Comparison of ENCODE assay signal across 11 cellular contexts in genomic region chr10:22475527-22475856, GRCh38.
DNase-seq lines count a peak whose midpoint lies in the region; ATAC-seq and TF ChIP-seq lines count a peak whose summit lies in the region.
"Had no signal": no experiment of that assay in that cellular context is flagged by ENCODE, and none has a peak within 500 bp of the region (broad histone marks: within the 10 kb centered on the region; RNA-seq: fewer than 3 reads in every experiment).

No MANE protein-coding gene starts in this region.

- H3K27ac ChIP-seq in cardiac muscle cell: no peak overlapping the region
- H3K27ac ChIP-seq in muscle layer of colon (ENCODE audit: low read depth, low read length): no peak overlapping the region
- H3K27ac ChIP-seq in tibial nerve: no peak overlapping the region
- H3K27ac ChIP-seq: pancreas, transverse colon had no signal

- H3K9me3 Mint-ChIP-seq in brain: peaks cover 0 to 10% (median 5%) of the 10 kb centered on the region in 5 experiments

- peaks cover 100% of the 10 kb centered on the region for H3K27me3 ChIP-seq in cardiac muscle cell
- H3K27me3 ChIP-seq in muscle layer of colon (ENCODE audit: control insufficient read depth in 1 of 2, insufficient read depth in 2 of 2, low read length in 2 of 2): peaks cover 29 to 34% of the 10 kb centered on the region in 2 donors
- peaks cover 0 to 68% of the 10 kb centered on the region in 2 donors for H3K27me3 ChIP-seq in tibial nerve

- ATAC-seq in Right ventricle myocardium superior (ENCODE audit: poor library complexity) (no peak), HG03457 (IDR thresholded peaks at IDR 0.05; ENCODE audit: unreplicated experiment) (no peak), HG03095 (IDR thresholded peaks at IDR 0.05; ENCODE audit: unreplicated experiment) (no peak)
- ATAC-seq: HepG2 had no signal

- no peak overlapping the region for H3K9ac ChIP-seq in muscle layer of colon (ENCODE audit: low read length)

- no peak for TF ChIP-seq POLR2A in tibial nerve (IDR thresholded peaks at IDR 0.05)

- peak in 1 of 2 donors; percentile 3 for TF ChIP-seq EP300 in tibial nerve (IDR thresholded peaks at IDR 0.05)

- peak overlapping the region in 4 of 5 experiments; percentile 66 to 92 (median 84) for H3K27ac Mint-ChIP-seq in brain

- intact Hi-C loops in Right ventricle myocardium superior (cut with DNase I): no loop called here

- H3K36me3 ChIP-seq in cardiac muscle cell: no peaks in the 10 kb centered on the region
- no peaks in the 10 kb centered on the region for H3K36me3 ChIP-seq in muscle layer of colon (ENCODE audit: insufficient read depth, low read length)
- no peaks in the 10 kb centered on the region for H3K36me3 ChIP-seq in tibial nerve
- H3K36me3 ChIP-seq: pancreas, transverse colon had no signal

- TF ChIP-seq CTCF in cardiac muscle cell (IDR thresholded peaks at IDR 0.05; ENCODE audit: low read depth, low read length): no peak
- TF ChIP-seq CTCF in brain (conservative IDR thresholded peaks at IDR 0.05): no peak
- TF ChIP-seq CTCF in tibial nerve (IDR thresholded peaks at IDR 0.05): no peak

- H3K4me1 ChIP-seq in cardiac muscle cell (ENCODE audit: low read depth) (no peaks in the 10 kb centered on the region), muscle layer of colon (ENCODE audit: insufficient read depth, low read length) (peaks cover 9% of the 10 kb centered on the region), tibial nerve (peaks cover 0 to 26% (median 12%) of the 10 kb centered on the region in 4 donors)

- peaks cover 48% of the 10 kb centered on the region for H3K4me1 Mint-ChIP-seq in brain

- WGBS in tibial nerve, 2 donors: 6 to 7% methylated on average over 16 of the region's 16 CpGs

- peak overlapping the region; percentile 89 to 98 (median 95) for H3K4me3 Mint-ChIP-seq in brain

- H3K36me3 Mint-ChIP-seq in brain: no peaks in the 10 kb centered on the region

- peaks cover 59% of the 10 kb centered on the region for H3K27me3 Mint-ChIP-seq in brain

- H3K4me3 ChIP-seq in cardiac muscle cell: peak overlapping the region; percentile 21
- H3K4me3 ChIP-seq in muscle layer of colon (ENCODE audit: low read depth in 1 of 2, low read length in 2 of 2): peak overlapping the region; percentile 39 to 47
- peak overlapping the region; percentile 26 to 52 (median 40) for H3K4me3 ChIP-seq in tibial nerve

- H3K9me3 ChIP-seq in cardiac muscle cell (ENCODE audit: low read depth): no peaks in the 10 kb centered on the region
- H3K9me3 ChIP-seq in muscle layer of colon (ENCODE audit: low read length): no peaks in the 10 kb centered on the region
- no peaks in the 10 kb centered on the region for H3K9me3 ChIP-seq in tibial nerve
- H3K9me3 ChIP-seq: pancreas, transverse colon had no signal

- no peak for DNase-seq in cardiac muscle cell (ENCODE audit: low read depth in 1 of 2, low spot score in 1 of 2)
- DNase-seq in Right ventricle myocardium superior: no peak
- no peak for DNase-seq in tibial nerve (ENCODE audit: low spot score in 2 of 2)
- no peak for DNase-seq in activated CD8-positive, alpha-beta memory T cell treated with anti-CD3 and anti-CD28 coated beads, Interleukin-2, amount 50 U/mL, for 4 hours
